In genomic region chr19:8056533-8056932, GRCh38 we compare ENCODE assay signal across 31 cellular contexts. TPM values are rescaled to one million over a fixed set of nuclear protein-coding genes. Genes with fewer than 3 reads are reported as not detected.
"Had no signal": no experiment of that assay in that cellular context is flagged by ENCODE, and none has a peak within 500 bp of the region (broad histone marks: within the 10 kb centered on the region; RNA-seq: fewer than 3 reads in every experiment).

No MANE protein-coding gene starts in this region.

- H3K4me1 ChIP-seq: stomach, suprapubic skin, testis, thyroid gland, tibial artery, tibial nerve, transverse colon, upper lobe of left lung, upper lobe of right lung, uterus, vagina had no signal

- H3K36me3 Mint-ChIP-seq: stimulated activated effector memory CD8-positive, alpha-beta T cell treated with anti-CD3 and anti-CD28 coated beads, Interleukin-12 subunit alpha, Interleukin-12 subunit beta, amount 100 ng/mL, for 72 hours; stimulated activated memory B cell treated with anti-CD40 and anti-IgM and Interleukin-4, amounts not matched to agents 10 μg/mL and 1 μg/mL and 100 μg/mL, for 72 hours; stimulated activated naive B cell treated with anti-CD40 and anti-IgM and Interleukin-4, amounts not matched to agents 10 μg/mL and 1 μg/mL and 100 μg/mL, for 72 hours; type B pancreatic cell had no signal

- H3K27ac ChIP-seq: stomach, suprapubic skin, testis, thoracic aorta, thyroid gland, tibial artery, tibial nerve, transverse colon, upper lobe of left lung, upper lobe of right lung, uterus, vagina had no signal

- H3K27ac Mint-ChIP-seq: stimulated activated effector memory CD8-positive, alpha-beta T cell treated with anti-CD3 and anti-CD28 coated beads, Interleukin-12 subunit alpha, Interleukin-12 subunit beta, amount 100 ng/mL, for 72 hours; stimulated activated memory B cell treated with anti-CD40 and anti-IgM and Interleukin-4, amounts not matched to agents 10 μg/mL and 1 μg/mL and 100 μg/mL, for 72 hours; stimulated activated naive B cell treated with anti-CD40 and anti-IgM and Interleukin-4, amounts not matched to agents 10 μg/mL and 1 μg/mL and 100 μg/mL, for 72 hours; stimulated activated naive CD8-positive, alpha-beta T cell treated with anti-CD3 and anti-CD28 coated beads, Interleukin-15, amount 100 ng/mL, for 72 hours; stimulated activated naive CD8-positive, alpha-beta T cell treated with anti-CD3 and anti-CD28 coated beads, Interleukin-15, Interleukin-2, amounts not matched to agents 100 ng/mL and 50 ng/mL, for 24 hours; type B pancreatic cell had no signal

- FAIRE-seq: urothelium cell line had no signal

- ATAC-seq: stimulated activated effector memory CD8-positive, alpha-beta T cell treated with anti-CD3 and anti-CD28 coated beads, Interleukin-12 subunit alpha, Interleukin-12 subunit beta, amount 100 ng/mL, for 72 hours; stimulated activated memory B cell treated with anti-CD40 and anti-IgM and Interleukin-4, amounts not matched to agents 10 μg/mL and 1 μg/mL and 100 μg/mL, for 72 hours; stimulated activated naive B cell treated with anti-CD40 and anti-IgM and Interleukin-4, amounts not matched to agents 10 μg/mL and 1 μg/mL and 100 μg/mL, for 72 hours; stimulated activated naive CD8-positive, alpha-beta T cell treated with anti-CD3 and anti-CD28 coated beads, Interleukin-15, amount 100 ng/mL, for 72 hours; stimulated activated naive CD8-positive, alpha-beta T cell treated with anti-CD3 and anti-CD28 coated beads, Interleukin-15, Interleukin-2, amounts not matched to agents 100 U/mL and 50 U/mL, for 24 hours; upper lobe of right lung had no signal

- H3K27me3 Mint-ChIP-seq: stimulated activated memory B cell treated with anti-CD40 and anti-IgM and Interleukin-4, amounts not matched to agents 10 μg/mL and 1 μg/mL and 100 μg/mL, for 72 hours; stimulated activated naive B cell treated with anti-CD40 and anti-IgM and Interleukin-4, amounts not matched to agents 10 μg/mL and 1 μg/mL and 100 μg/mL, for 72 hours; stimulated activated naive CD8-positive, alpha-beta T cell treated with anti-CD3 and anti-CD28 coated beads, Interleukin-15, amount 100 ng/mL, for 72 hours; stimulated activated naive CD8-positive, alpha-beta T cell treated with anti-CD3 and anti-CD28 coated beads, Interleukin-15, Interleukin-2, amounts not matched to agents 100 ng/mL and 50 ng/mL, for 24 hours; type B pancreatic cell had no signal

- H3K4me3 Mint-ChIP-seq: stimulated activated effector memory CD8-positive, alpha-beta T cell treated with anti-CD3 and anti-CD28 coated beads, Interleukin-12 subunit alpha, Interleukin-12 subunit beta, amount 100 ng/mL, for 72 hours; stimulated activated memory B cell treated with anti-CD40 and anti-IgM and Interleukin-4, amounts not matched to agents 10 μg/mL and 1 μg/mL and 100 μg/mL, for 72 hours; stimulated activated naive B cell treated with anti-CD40 and anti-IgM and Interleukin-4, amounts not matched to agents 10 μg/mL and 1 μg/mL and 100 μg/mL, for 72 hours; stimulated activated naive CD8-positive, alpha-beta T cell treated with anti-CD3 and anti-CD28 coated beads, Interleukin-15, amount 100 ng/mL, for 72 hours; stimulated activated naive CD8-positive, alpha-beta T cell treated with anti-CD3 and anti-CD28 coated beads, Interleukin-15, Interleukin-2, amounts not matched to agents 100 ng/mL and 50 ng/mL, for 24 hours; type B pancreatic cell had no signal

- H3K4me3 ChIP-seq: stomach, suprapubic skin, testis, thoracic aorta, thyroid gland, tibial artery, tibial nerve, transverse colon, upper lobe of left lung, upper lobe of right lung, uterus, vagina had no signal

- H3K9me3 Mint-ChIP-seq: stimulated activated effector memory CD8-positive, alpha-beta T cell treated with anti-CD3 and anti-CD28 coated beads, Interleukin-12 subunit alpha, Interleukin-12 subunit beta, amount 100 ng/mL, for 72 hours; stimulated activated memory B cell treated with anti-CD40 and anti-IgM and Interleukin-4, amounts not matched to agents 10 μg/mL and 1 μg/mL and 100 μg/mL, for 72 hours; stimulated activated naive B cell treated with anti-CD40 and anti-IgM and Interleukin-4, amounts not matched to agents 10 μg/mL and 1 μg/mL and 100 μg/mL, for 72 hours; stimulated activated naive CD8-positive, alpha-beta T cell treated with anti-CD3 and anti-CD28 coated beads, Interleukin-15, amount 100 ng/mL, for 72 hours; stimulated activated naive CD8-positive, alpha-beta T cell treated with anti-CD3 and anti-CD28 coated beads, Interleukin-15, Interleukin-2, amounts not matched to agents 100 ng/mL and 50 ng/mL, for 24 hours; type B pancreatic cell had no signal

- H3K27me3 ChIP-seq: stomach, suprapubic skin, testis, thyroid gland, tibial nerve, transverse colon, upper lobe of left lung, upper lobe of right lung, uterus, vagina had no signal

- H3K36me3 ChIP-seq: stomach, suprapubic skin, thoracic aorta, thyroid gland, tibial artery, tibial nerve, transverse colon, upper lobe of left lung, upper lobe of right lung, uterus, vagina had no signal

- DNase-seq: stimulated activated CD4-positive, alpha-beta T cell treated with anti-CD3 and anti-CD28 coated beads, Interleukin-2, amount 100 ng/mL, for 48 hours; stimulated activated CD4-positive, alpha-beta T cell treated with anti-CD3 and anti-CD28 coated beads, Interleukin-4, amount 100 ng/mL, for 1 hour; stimulated activated CD4-positive, alpha-beta T cell treated with anti-CD3 and anti-CD28 coated beads, Interleukin-4, amount 100 ng/mL, for 24 hours; stimulated activated CD4-positive, alpha-beta T cell treated with anti-CD3 and anti-CD28 coated beads, Interleukin-4, amount 100 ng/mL, for 4 hours; stimulated activated CD8-positive, alpha-beta memory T cell treated with anti-CD3 and anti-CD28 coated beads, Interleukin-4, amount 100 ng/mL, for 48 hours; stimulated activated naive B cell treated with anti-CD40 and anti-IgM and Interleukin-4, amounts not matched to agents 10 μg/mL and 1 μg/mL and 100 μg/mL, for 72 hours; stimulated activated naive CD4-positive, alpha-beta T cell; stimulated activated naive CD4-positive, alpha-beta T cell treated with Interleukin-2 at 50 U/mL for 16 hours; stimulated activated naive CD8-positive, alpha-beta T cell treated with anti-CD3 and anti-CD28 coated beads, Interleukin-15, amount 100 ng/mL, for 72 hours; stimulated activated naive CD8-positive, alpha-beta T cell treated with anti-CD3 and anti-CD28 coated beads, Interleukin-15, Interleukin-2, amounts not matched to agents 100 U/mL and 50 U/mL, for 24 hours; stomach; substantia nigra; testis; thyroid gland; tibial artery; transverse colon; upper lobe of left lung; upper lobe of right lung; uterus had no signal

- H3K9me3 ChIP-seq: stomach, suprapubic skin, testis, thoracic aorta, thyroid gland, tibial artery, tibial nerve, transverse colon, upper lobe of left lung, upper lobe of right lung, uterus, vagina had no signal

RNA-seq across cellular contexts. Expression of gene CCL25, which starts 4.0 kb away (rescaled TPM):
- total RNA-seq: subcutaneous adipose tissue, suprapubic skin, thoracic aorta, thyroid gland, tibial nerve, transverse colon, upper lobe of left lung, upper lobe of right lung, ureter, urinary bladder, uterus, vagina had no signal
- polyA plus RNA-seq: stomach, urinary bladder had no signal
